ENCODE assay signal across 30 cellular contexts in genomic region chr6:99607416-99608036, GRCh38. TPM values are rescaled to one million over a fixed set of nuclear protein-coding genes. Genes with fewer than 3 reads are reported as not detected.
DNase-seq lines count a peak whose midpoint lies in the region; ATAC-seq and TF ChIP-seq lines count a peak whose summit lies in the region.
"Had no signal": no experiment of that assay in that cellular context is flagged by ENCODE, and none has a peak within 500 bp of the region (broad histone marks: within the 10 kb centered on the region; RNA-seq: fewer than 3 reads in every experiment).

No MANE protein-coding gene starts in this region.

- no peak overlapping the region for H3K4me3 Mint-ChIP-seq in activated naive CD4-positive, alpha-beta T cell treated with anti-CD3 and anti-CD28 coated beads, Interleukin-2, amount 50 U/mL, for 24 hours
- H3K4me3 Mint-ChIP-seq in WTC11: peak overlapping the region; percentile 30
- H3K4me3 Mint-ChIP-seq in nephron progenitor cell: no peak overlapping the region
- no peak overlapping the region for H3K4me3 Mint-ChIP-seq in Caco-2 (ENCODE audit: unreplicated experiment)
- H3K4me3 Mint-ChIP-seq: activated T-helper 1 cell treated with anti-CD3 and anti-CD28 coated beads, Interleukin-12 subunit alpha, Interleukin-12 subunit beta, Interleukin-2, Interleukin-4 antibody, amounts not matched to agents 30 ng/mL and 10 ng/mL and 1 ng/mL, durations not matched to agents 14 hours and 24 hours and 36 hours; type B pancreatic cell had no signal

- H3K27ac Mint-ChIP-seq in activated naive CD4-positive, alpha-beta T cell treated with anti-CD3 and anti-CD28 coated beads, Interleukin-2, amount 50 U/mL, for 24 hours: peak overlapping the region; percentile 8
- no peak overlapping the region for H3K27ac Mint-ChIP-seq in WTC11
- H3K27ac Mint-ChIP-seq in nephron progenitor cell: no peak overlapping the region
- no peak overlapping the region for H3K27ac Mint-ChIP-seq in Caco-2 (ENCODE audit: unreplicated experiment)
- H3K27ac Mint-ChIP-seq: progenitor cell of endocrine pancreas, type B pancreatic cell had no signal

- H3K9me3 ChIP-seq in ES-I3 (ENCODE audit: control insufficient read depth, insufficient read depth, low read length) (no peaks in the 10 kb centered on the region), tibial artery (no peaks in the 10 kb centered on the region), Caco-2 (no peaks in the 10 kb centered on the region)
- H3K9me3 ChIP-seq: gastrocnemius medialis had no signal

- ATAC-seq in WTC11: no peak
- no peak for ATAC-seq in HG02763 (IDR thresholded peaks at IDR 0.05; ENCODE audit: unreplicated experiment)
- ATAC-seq: gastrocnemius medialis, HCT116, sciatic nerve had no signal

- H3K27ac ChIP-seq in tibial artery: no peak overlapping the region
- H3K27ac ChIP-seq: gastrocnemius medialis, hepatocyte, PC-9, VCaP had no signal

- H3K9me3 Mint-ChIP-seq in activated naive CD4-positive, alpha-beta T cell treated with anti-CD3 and anti-CD28 coated beads, Interleukin-2, amount 50 U/mL, for 24 hours: no peaks in the 10 kb centered on the region
- H3K9me3 Mint-ChIP-seq in WTC11 (no peaks in the 10 kb centered on the region), nephron progenitor cell (no peaks in the 10 kb centered on the region), Caco-2 (ENCODE audit: unreplicated experiment) (no peaks in the 10 kb centered on the region)
- H3K9me3 Mint-ChIP-seq: type B pancreatic cell had no signal

- POLR2A ChIA-PET in WTC11 (lab: Charles Lee) (interaction anchor here (1.8 kb wide), 1 partner anchor 38 kb away, joined by 5 read pairs; the partner anchor contains the start of gene CCNC), Caco-2 (lab: Charles Lee) (interaction anchor here (0.6 kb wide), 1 partner anchor 1669 kb away, joined by 5 read pairs; no protein-coding TSS in a partner anchor)

- H3K9ac ChIP-seq in ES-I3 (ENCODE audit: low read depth, low read length): peak overlapping the region; percentile 16; the same call in 1 of the 2 replicates

- H3K4me1 ChIP-seq in ES-I3 (ENCODE audit: insufficient read depth, low read length): peaks cover 31% of the 10 kb centered on the region
- peaks cover 0 to 44% (median 25%) of the 10 kb centered on the region in 4 donors for H3K4me1 ChIP-seq in tibial artery
- H3K4me1 ChIP-seq in Caco-2: no peaks in the 10 kb centered on the region

- no TSS peak for BruUV-seq in Caco-2 (replicated peaks; lab: Mats Ljungman, UMichigan)

- H3K27me3 Mint-ChIP-seq in activated naive CD4-positive, alpha-beta T cell treated with anti-CD3 and anti-CD28 coated beads, Interleukin-2, amount 50 U/mL, for 24 hours: peaks cover 77% of the 10 kb centered on the region
- H3K27me3 Mint-ChIP-seq in WTC11 (ENCODE audit: low read depth): peaks cover 100% of the 10 kb centered on the region
- peaks cover 100% of the 10 kb centered on the region for H3K27me3 Mint-ChIP-seq in nephron progenitor cell (ENCODE audit: low read depth, poor library complexity)
- peaks cover 36% of the 10 kb centered on the region for H3K27me3 Mint-ChIP-seq in Caco-2 (ENCODE audit: insufficient read depth, unreplicated experiment)

- CTCF ChIA-PET in WTC11 (lab: Charles Lee): interaction anchor here (2.6 kb wide), 1 partner anchor 19 kb away, joined by 12 read pairs; no protein-coding TSS in a partner anchor
- CTCF ChIA-PET in Caco-2 (lab: Charles Lee): no interaction called here

- H3K27me3 ChIP-seq in tibial artery: peaks cover 10 to 100% of the 10 kb centered on the region in 2 donors
- H3K27me3 ChIP-seq in Caco-2 (replicated peaks; ENCODE audit: control insufficient read depth, insufficient read depth, low read length): no peaks in the 10 kb centered on the region; the same call in 1 of the 2 replicates

- DNase-seq in activated naive CD4-positive, alpha-beta T cell (lab: John Stamatoyannopoulos, UW): no peak
- no peak for DNase-seq in WTC11 (ENCODE audit: low spot score)
- DNase-seq in nephron progenitor cell: peak; percentile 42
- no peak for DNase-seq in tibial artery
- no peak for DNase-seq in Caco-2
- DNase-seq: activated CD4-positive, alpha-beta T cell treated with anti-CD3 and anti-CD28 coated beads, Interleukin-2, amount 50 U/mL, for 1 hour; activated CD8-positive, alpha-beta memory T cell treated with anti-CD3 and anti-CD28 coated beads, Interleukin-2, amount 50 U/mL, for 48 hours; activated naive CD4-positive, alpha-beta T cell treated with anti-CD3 and anti-CD28 coated beads, Interleukin-2, amount 50 U/mL, for 16 hours; DMS153; gastrocnemius medialis; NCI-H146; NCI-H226; PC-9; SHP77; stimulated activated CD4-positive, alpha-beta T cell treated with anti-CD3 and anti-CD28 coated beads, Interleukin-12 subunit alpha, Interleukin-12 subunit beta, amount 100 ng/mL, for 4 hours; stimulated activated CD4-positive, alpha-beta T cell treated with anti-CD3 and anti-CD28 coated beads, Interleukin-4, amount 100 ng/mL, for 4 hours; substantia nigra; T-helper 9 cell had no signal

- TF ChIP-seq CTCF in WTC11 (IDR thresholded peaks at IDR 0.05) (no peak), nephron progenitor cell (IDR thresholded peaks at IDR 0.05) (no peak), tibial artery (IDR thresholded peaks at IDR 0.05) (no peak), Caco-2 (IDR thresholded peaks at IDR 0.05; ENCODE audit: insufficient read depth in 1 of 2, low read depth in 1 of 2, low read length in 1 of 2, severe bottlenecking in 1 of 2, unreplicated experiment in 1 of 2) (no peak)

- no peaks in the 10 kb centered on the region for H3K36me3 Mint-ChIP-seq in activated naive CD4-positive, alpha-beta T cell treated with anti-CD3 and anti-CD28 coated beads, Interleukin-2, amount 50 U/mL, for 24 hours
- H3K36me3 Mint-ChIP-seq in WTC11 (no peaks in the 10 kb centered on the region), nephron progenitor cell (ENCODE audit: low read depth) (no peaks in the 10 kb centered on the region), Caco-2 (ENCODE audit: insufficient read depth, unreplicated experiment) (no peaks in the 10 kb centered on the region)
- H3K36me3 Mint-ChIP-seq: type B pancreatic cell had no signal

- intact Hi-C loops in tibial artery (cut with DNase I; ENCODE audit: low total_unique reads): no loop called here
- intact Hi-C loops in Caco-2 (cut with micrococcal nuclease; ENCODE audit: unreplicated experiment): no loop called here

- H3K36me3 ChIP-seq in ES-I3 (ENCODE audit: insufficient read depth, low read length) (no peaks in the 10 kb centered on the region), tibial artery (no peaks in the 10 kb centered on the region), Caco-2 (ENCODE audit: control insufficient read depth, insufficient read depth, low read length) (no peaks in the 10 kb centered on the region)
- H3K36me3 ChIP-seq: gastrocnemius medialis had no signal

- H3K4me3 ChIP-seq in tibial artery (no peak overlapping the region), Caco-2 (ENCODE audit: low read depth, low read length) (no peak overlapping the region)
- H3K4me3 ChIP-seq: hepatocyte, PC-9 had no signal

- H3K4me1 Mint-ChIP-seq in activated naive CD4-positive, alpha-beta T cell treated with anti-CD3 and anti-CD28 coated beads, Interleukin-2, amount 50 U/mL, for 24 hours: peaks cover 34% of the 10 kb centered on the region
- H3K4me1 Mint-ChIP-seq in WTC11 (peaks cover 80% of the 10 kb centered on the region), nephron progenitor cell (peaks cover 36% of the 10 kb centered on the region), Caco-2 (ENCODE audit: low read depth, unreplicated experiment) (no peaks in the 10 kb centered on the region)

TF ChIP-seq in WTC11, 78 proteins besides CTCF, POLR2A, EP300 and RAD21:
- no peak for TF ChIP-seq HMGA2 (CRISPR knock-in tag; IDR thresholded peaks at IDR 0.05)
- no peak for TF ChIP-seq ZNF219 (CRISPR knock-in tag; IDR thresholded peaks at IDR 0.05; ENCODE audit: borderline replicate concordance)
- no peak for TF ChIP-seq SMAD3 (CRISPR knock-in tag; IDR thresholded peaks at IDR 0.05; ENCODE audit: borderline replicate concordance)
- TF ChIP-seq FOXP1 (CRISPR knock-in tag; IDR thresholded peaks at IDR 0.05; ENCODE audit: borderline replicate concordance): no peak

RNA-seq across cellular contexts. Expression of gene PRDM13, which starts 0.9 kb away (rescaled TPM):
- total RNA-seq in WTC11 (2021) (0.09 to 0.14 TPM (median 0.11 TPM) in 3 replicates), Caco-2 (2022) (0.41 and 0.44 TPM in 2 replicates)
- total RNA-seq: activated T-helper 1 cell treated with anti-CD3 and anti-CD28 coated beads, Interleukin-12 subunit alpha, Interleukin-12 subunit beta, Interleukin-2, Interleukin-4 antibody, amounts not matched to agents 30 ng/mL and 10 ng/mL and 1 ng/mL, durations not matched to agents 14 hours and 24 hours and 36 hours; bronchial epithelial cell; fibroblast of lung; gastrocnemius medialis; hepatocyte; PC-9; progenitor cell of endocrine pancreas; sciatic nerve had no signal

RNA-seq across cellular contexts. Expression of gene CCNC, which starts 39.1 kb away (rescaled TPM):
- total RNA-seq in WTC11 (2021): 82.2 to 93.1 TPM (median 86.8 TPM) in 3 replicates
- 93.1 and 94.6 TPM in 2 replicates for total RNA-seq in Caco-2 (2022)
